In genomic region chr2:65562890-65563289, GRCh38 we compare ENCODE assay signal across 15 cellular contexts.
"Had no signal": no experiment of that assay in that cellular context is flagged by ENCODE, and none has a peak within 500 bp of the region (broad histone marks: within the 10 kb centered on the region; RNA-seq: fewer than 3 reads in every experiment).

No MANE protein-coding gene starts in this region.

- H3K36me3 ChIP-seq: neutrophil, sigmoid colon, stomach, thoracic aorta, transverse colon had no signal

- H3K27me3 ChIP-seq: foreskin keratinocyte, sigmoid colon, transverse colon had no signal

- DNase-seq: effector memory CD8-positive, alpha-beta T cell; foreskin keratinocyte; hippocampal formation; left colon; mammary epithelial cell; naive thymus-derived CD8-positive, alpha-beta T cell; posterior cingulate gyrus; sigmoid colon; small intestine; stimulated activated CD4-positive, alpha-beta T cell treated with anti-CD3 and anti-CD28 coated beads, Interleukin-12 subunit alpha, Interleukin-12 subunit beta, amount 100 ng/mL, for 4 hours; stimulated activated naive CD4-positive, alpha-beta T cell; stomach; transverse colon had no signal

- H3K27ac ChIP-seq: foreskin keratinocyte, neutrophil, sigmoid colon, stomach, thoracic aorta, transverse colon had no signal

- H3K4me3 ChIP-seq: sigmoid colon, stomach, thoracic aorta, transverse colon had no signal

- H3K4me1 ChIP-seq: sigmoid colon, transverse colon had no signal

- ATAC-seq: effector memory CD8-positive, alpha-beta T cell; foreskin keratinocyte; left colon; naive thymus-derived CD8-positive, alpha-beta T cell had no signal

- H3K9me3 ChIP-seq: neutrophil, sigmoid colon, stomach, thoracic aorta, transverse colon had no signal
